Comparison of ENCODE assay signal across 1 cellular context in the genomic region with DNA sequence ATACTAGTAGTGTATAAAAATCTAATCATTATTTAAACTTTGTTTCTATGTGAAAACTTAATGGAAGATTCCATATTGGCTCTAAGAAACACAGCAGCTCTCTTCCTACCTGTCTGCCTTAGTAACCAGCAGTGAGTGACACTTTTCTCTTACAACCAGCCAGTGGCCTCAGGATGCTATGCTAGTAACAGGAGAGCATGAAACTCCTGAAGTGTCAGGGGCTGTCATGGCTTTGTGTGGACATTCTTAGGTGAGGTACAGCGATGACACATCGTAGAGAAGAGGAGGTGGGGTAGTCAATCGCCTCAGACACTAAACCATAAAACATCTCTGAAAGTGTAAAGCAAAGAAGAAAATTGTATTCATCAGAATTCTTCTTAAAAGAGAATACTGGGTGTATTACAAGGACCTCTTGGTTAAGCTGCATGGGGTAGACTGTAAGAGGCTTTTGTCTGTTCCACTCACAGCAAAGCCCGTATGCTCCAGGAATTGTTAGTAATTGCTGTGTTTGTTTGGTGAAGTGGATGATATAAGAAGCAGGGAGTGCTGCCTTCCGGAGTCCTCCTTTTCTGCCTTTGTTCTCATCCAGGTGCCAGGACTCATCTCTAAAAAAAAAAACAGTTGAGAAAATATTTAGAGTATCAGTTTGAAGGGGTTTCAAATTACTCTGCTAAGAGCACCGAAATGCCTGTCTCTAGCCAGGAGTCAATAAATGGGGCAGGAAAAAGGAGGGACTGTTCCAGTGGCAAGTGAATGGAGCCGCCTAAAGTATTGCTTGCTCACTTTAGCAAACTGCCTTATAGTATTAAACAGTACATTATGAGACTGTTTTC.
TF ChIP-seq lines count a peak whose summit lies in the region.

No MANE protein-coding gene starts in this region.

TF ChIP-seq in HEK293, 187 proteins besides CTCF, POLR2A, EP300 and RAD21 (continued from another document):
- TF ChIP-seq, protein P1, sequence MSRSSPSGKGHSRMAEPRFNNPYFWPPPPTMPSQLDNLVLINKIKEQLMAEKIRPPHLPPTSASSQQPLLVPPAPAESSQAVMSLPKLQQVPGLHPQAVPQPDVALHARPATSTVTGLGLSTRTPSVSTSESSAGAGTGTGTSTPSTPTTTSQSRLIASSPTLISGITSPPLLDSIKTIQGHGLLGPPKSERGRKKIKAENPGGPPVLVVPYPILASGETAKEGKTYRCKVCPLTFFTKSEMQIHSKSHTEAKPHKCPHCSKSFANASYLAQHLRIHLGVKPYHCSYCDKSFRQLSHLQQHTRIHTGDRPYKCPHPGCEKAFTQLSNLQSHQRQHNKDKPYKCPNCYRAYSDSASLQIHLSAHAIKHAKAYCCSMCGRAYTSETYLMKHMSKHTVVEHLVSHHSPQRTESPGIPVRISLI (tag by site-specific recombination; IDR thresholded peaks at IDR 0.05), result no peak
- TF ChIP-seq, protein P2, sequence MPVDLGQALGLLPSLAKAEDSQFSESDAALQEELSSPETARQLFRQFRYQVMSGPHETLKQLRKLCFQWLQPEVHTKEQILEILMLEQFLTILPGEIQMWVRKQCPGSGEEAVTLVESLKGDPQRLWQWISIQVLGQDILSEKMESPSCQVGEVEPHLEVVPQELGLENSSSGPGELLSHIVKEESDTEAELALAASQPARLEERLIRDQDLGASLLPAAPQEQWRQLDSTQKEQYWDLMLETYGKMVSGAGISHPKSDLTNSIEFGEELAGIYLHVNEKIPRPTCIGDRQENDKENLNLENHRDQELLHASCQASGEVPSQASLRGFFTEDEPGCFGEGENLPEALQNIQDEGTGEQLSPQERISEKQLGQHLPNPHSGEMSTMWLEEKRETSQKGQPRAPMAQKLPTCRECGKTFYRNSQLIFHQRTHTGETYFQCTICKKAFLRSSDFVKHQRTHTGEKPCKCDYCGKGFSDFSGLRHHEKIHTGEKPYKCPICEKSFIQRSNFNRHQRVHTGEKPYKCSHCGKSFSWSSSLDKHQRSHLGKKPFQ (tag by site-specific recombination; IDR thresholded peaks at IDR 0.05), result no peak
- TF ChIP-seq ZNF560 (tag by site-specific recombination; IDR thresholded peaks at IDR 0.05; ENCODE audit: borderline replicate concordance) (no peak), OSR2 (tag by site-specific recombination; IDR thresholded peaks at IDR 0.05) (no peak), ZNF157 (tag by site-specific recombination; IDR thresholded peaks at IDR 0.05) (no peak), ZSCAN23 (tag by site-specific recombination; IDR thresholded peaks at IDR 0.05) (no peak), FEZF1 (tag by site-specific recombination; IDR thresholded peaks at IDR 0.05) (0 out of 2 replicates have a peak, but pooled peaks have one; percentile 19), ZNF214 (tag by site-specific recombination; IDR thresholded peaks at IDR 0.05; ENCODE audit: borderline replicate concordance) (no peak), ZNF600 (tag by site-specific recombination; IDR thresholded peaks at IDR 0.05) (no peak), ZNF548 (tag by site-specific recombination; IDR thresholded peaks at IDR 0.05) (no peak), ZNF660 (tag by site-specific recombination; IDR thresholded peaks at IDR 0.05) (no peak), HOXA7 (CRISPR knock-in tag; IDR thresholded peaks at IDR 0.05; ENCODE audit: borderline replicate concordance) (no peak), TCF7L2 (IDR thresholded peaks at IDR 0.05; ENCODE audit: borderline replicate concordance, low read depth, low read length) (peak; percentile 36; the same call in 1 of the 2 replicates), ZNF174 (tag by site-specific recombination; IDR thresholded peaks at IDR 0.05) (no peak), ZNF146 (tag by site-specific recombination; IDR thresholded peaks at IDR 0.05) (no peak), ZNF654 (tag by site-specific recombination; IDR thresholded peaks at IDR 0.05; ENCODE audit: low read depth) (no peak), ZNF555 (tag by site-specific recombination; conservative IDR thresholded peaks at IDR 0.05) (no peak), IKZF3 (tag by site-specific recombination; IDR thresholded peaks at IDR 0.05) (no peak), ZNF324 (tag by site-specific recombination; IDR thresholded peaks at IDR 0.05) (no peak), TRIM28 (IDR thresholded peaks at IDR 0.05; ENCODE audit: borderline replicate concordance, low read length) (peak; percentile 58; the same call in 1 of the 2 replicates), ZNF544 (tag by site-specific recombination; IDR thresholded peaks at IDR 0.05) (no peak), KLF8 (tag by site-specific recombination; IDR thresholded peaks at IDR 0.05) (peak; percentile 46; the same call in 1 of the 2 replicates), ZNF521 (tag by site-specific recombination; IDR thresholded peaks at IDR 0.05) (no peak), PRDM1 (tag by site-specific recombination; IDR thresholded peaks at IDR 0.05) (no peak), WT1 (tag by site-specific recombination; IDR thresholded peaks at IDR 0.05) (peak; percentile 96), ZSCAN30 (tag by site-specific recombination; IDR thresholded peaks at IDR 0.05) (no peak), ZFP37 (tag by site-specific recombination; IDR thresholded peaks at IDR 0.05) (no peak), ZNF335 (tag by site-specific recombination; conservative IDR thresholded peaks at IDR 0.05) (no peak), ZNF394 (tag by site-specific recombination; IDR thresholded peaks at IDR 0.05; ENCODE audit: borderline replicate concordance) (no peak)
- TF ChIP-seq, protein P3, sequence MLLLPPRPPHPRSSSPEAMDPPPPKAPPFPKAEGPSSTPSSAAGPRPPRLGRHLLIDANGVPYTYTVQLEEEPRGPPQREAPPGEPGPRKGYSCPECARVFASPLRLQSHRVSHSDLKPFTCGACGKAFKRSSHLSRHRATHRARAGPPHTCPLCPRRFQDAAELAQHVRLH (tag by site-specific recombination; IDR thresholded peaks at IDR 0.05), result no peak
- TF ChIP-seq, protein P4, sequence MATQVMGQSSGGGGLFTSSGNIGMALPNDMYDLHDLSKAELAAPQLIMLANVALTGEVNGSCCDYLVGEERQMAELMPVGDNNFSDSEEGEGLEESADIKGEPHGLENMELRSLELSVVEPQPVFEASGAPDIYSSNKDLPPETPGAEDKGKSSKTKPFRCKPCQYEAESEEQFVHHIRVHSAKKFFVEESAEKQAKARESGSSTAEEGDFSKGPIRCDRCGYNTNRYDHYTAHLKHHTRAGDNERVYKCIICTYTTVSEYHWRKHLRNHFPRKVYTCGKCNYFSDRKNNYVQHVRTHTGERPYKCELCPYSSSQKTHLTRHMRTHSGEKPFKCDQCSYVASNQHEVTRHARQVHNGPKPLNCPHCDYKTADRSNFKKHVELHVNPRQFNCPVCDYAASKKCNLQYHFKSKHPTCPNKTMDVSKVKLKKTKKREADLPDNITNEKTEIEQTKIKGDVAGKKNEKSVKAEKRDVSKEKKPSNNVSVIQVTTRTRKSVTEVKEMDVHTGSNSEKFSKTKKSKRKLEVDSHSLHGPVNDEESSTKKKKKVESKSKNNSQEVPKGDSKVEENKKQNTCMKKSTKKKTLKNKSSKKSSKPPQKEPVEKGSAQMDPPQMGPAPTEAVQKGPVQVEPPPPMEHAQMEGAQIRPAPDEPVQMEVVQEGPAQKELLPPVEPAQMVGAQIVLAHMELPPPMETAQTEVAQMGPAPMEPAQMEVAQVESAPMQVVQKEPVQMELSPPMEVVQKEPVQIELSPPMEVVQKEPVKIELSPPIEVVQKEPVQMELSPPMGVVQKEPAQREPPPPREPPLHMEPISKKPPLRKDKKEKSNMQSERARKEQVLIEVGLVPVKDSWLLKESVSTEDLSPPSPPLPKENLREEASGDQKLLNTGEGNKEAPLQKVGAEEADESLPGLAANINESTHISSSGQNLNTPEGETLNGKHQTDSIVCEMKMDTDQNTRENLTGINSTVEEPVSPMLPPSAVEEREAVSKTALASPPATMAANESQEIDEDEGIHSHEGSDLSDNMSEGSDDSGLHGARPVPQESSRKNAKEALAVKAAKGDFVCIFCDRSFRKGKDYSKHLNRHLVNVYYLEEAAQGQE (tag by site-specific recombination; IDR thresholded peaks at IDR 0.05), result no peak
